In the genomic region with DNA sequence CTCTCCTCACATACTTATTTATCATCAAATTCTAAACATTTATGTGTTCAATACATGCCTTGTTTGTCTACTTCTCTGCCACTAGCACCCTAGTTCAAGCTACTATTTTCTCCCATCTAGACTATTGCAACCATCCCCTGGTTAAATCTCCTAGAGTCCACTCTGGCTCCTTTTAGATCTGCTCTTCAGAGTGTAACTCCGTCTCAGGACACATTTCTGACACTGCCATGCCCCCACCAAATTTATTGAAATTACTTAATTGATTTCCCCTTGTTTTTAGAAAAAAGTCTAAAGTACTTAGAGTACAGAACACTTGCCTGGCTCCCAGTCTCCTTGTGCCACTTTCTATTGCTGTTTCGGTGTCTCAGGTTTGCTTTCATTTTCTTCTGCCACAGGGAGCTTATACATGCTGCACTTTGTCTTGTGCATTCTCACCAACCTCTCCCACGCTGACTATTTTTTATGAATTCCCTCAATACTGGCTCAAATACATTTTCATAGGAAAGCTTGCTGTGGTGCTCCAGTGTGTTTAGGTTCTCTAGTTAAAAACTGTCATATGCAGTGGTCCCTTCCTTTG, we compare ENCODE assay signal across 10 cellular contexts.
A peak's percentile ranks its signal among the peaks of the same experiment; 100 is the strongest.
DNase-seq lines count a peak whose midpoint lies in the region; ATAC-seq and TF ChIP-seq lines count a peak whose summit lies in the region.
"Had no signal": no experiment of that assay in that cellular context is flagged by ENCODE, and none has a peak within 500 bp of the region (broad histone marks: within the 10 kb centered on the region; RNA-seq: fewer than 3 reads in every experiment).

No MANE protein-coding gene starts in this region.

- 10% methylated on average over 3 of the region's 3 CpGs for WGBS in mammary epithelial cell (ENCODE audit: low coverage, missing lambda C conversion rate)

- no peak overlapping the region for H3K4me3 Mint-ChIP-seq in glutamatergic neuron (ENCODE audit: unreplicated experiment)
- H3K4me3 Mint-ChIP-seq: B cell had no signal

- H4K20me1 ChIP-seq in mammary epithelial cell (ENCODE audit: insufficient read depth, low read length): no peaks in the 10 kb centered on the region

- ATAC-seq in GM21526 (IDR thresholded peaks at IDR 0.05; ENCODE audit: low FRiP score, unreplicated experiment) (peak; percentile 79), HG03342 (IDR thresholded peaks at IDR 0.05; ENCODE audit: unreplicated experiment) (peak; percentile 68)
- ATAC-seq: foreskin keratinocyte had no signal

- intact Hi-C loops in mammary epithelial cell (cut with micrococcal nuclease): no loop called here

- H2AFZ ChIP-seq in mammary epithelial cell (ENCODE audit: low read depth, low read length): peak overlapping the region; percentile 79

- no peak for TF ChIP-seq CTCF in GM06990 (IDR thresholded peaks at IDR 0.05; ENCODE audit: insufficient read depth, low read length, poor library complexity, severe bottlenecking)
- TF ChIP-seq CTCF in mammary epithelial cell (conservative IDR thresholded peaks at IDR 0.05 in 1 of 2, IDR thresholded peaks at IDR 0.05 in 1 of 2; ENCODE audit: extremely low read depth in 1 of 2, insufficient read depth in 1 of 2, low read depth in 1 of 2, low read length in 2 of 2): no peak
- no peak for TF ChIP-seq CTCF in GM20000 (IDR thresholded peaks at IDR 0.05; ENCODE audit: extremely low read depth, missing control alignments)
- TF ChIP-seq CTCF in glutamatergic neuron (IDR thresholded peaks at IDR 0.05; ENCODE audit: partially characterized antibody, unreplicated experiment): no peak

- H3K79me2 ChIP-seq in mammary epithelial cell (ENCODE audit: insufficient read depth, low read length): no peaks in the 10 kb centered on the region

- no TSS peak for BruUV-seq in mammary epithelial cell (replicated peaks; lab: Mats Ljungman, UMichigan)

- in situ Hi-C loops in mammary epithelial cell (cut with MboI; ENCODE audit: low sequenced_read_pairs in 2 of 2): no loop called here

- peak overlapping the region; percentile 75 for H3K4me2 ChIP-seq in mammary epithelial cell (ENCODE audit: insufficient read depth, low read depth, low read length)

- H3K9ac ChIP-seq in mammary epithelial cell (ENCODE audit: insufficient read depth, low read length): no peak overlapping the region

- H3K36me3 ChIP-seq in GM06990 (ENCODE audit: control insufficient read depth, insufficient read depth, low read length) (no peaks in the 10 kb centered on the region), mammary epithelial cell (ENCODE audit: insufficient read depth, low read length) (no peaks in the 10 kb centered on the region)

- H3K4me3 ChIP-seq in GM06990 (replicated peaks; ENCODE audit: low read depth, low read length) (peak overlapping the region; percentile 47), mammary epithelial cell (replicated peaks in 1 of 3; ENCODE audit: insufficient read depth in 1 of 3, low read depth in 2 of 3, low read length in 3 of 3) (peak overlapping the region; percentile 28 to 50 (median 44))

- no peaks in the 10 kb centered on the region for H3K4me1 Mint-ChIP-seq in glutamatergic neuron (ENCODE audit: low read depth, unreplicated experiment)
- H3K4me1 Mint-ChIP-seq: B cell had no signal

- peak; percentile 21 for DNase-seq in GM06990 (ENCODE audit: extremely low read depth, insufficient read length)
- peak; percentile 5 for DNase-seq in mammary epithelial cell
- no peak for DNase-seq in GM20000 (ENCODE audit: low spot score)
- no peak for DNase-seq in MV-4-11 (lab: John Stamatoyannopoulos, UW)
- DNase-seq in glutamatergic neuron: no peak
- DNase-seq in effector CD8-positive, alpha-beta T cell (lab: John Stamatoyannopoulos, UW): no peak
- DNase-seq: foreskin keratinocyte had no signal

- H3K9me3 ChIP-seq in mammary epithelial cell (replicated peaks; ENCODE audit: insufficient read depth, low read length): no peaks in the 10 kb centered on the region

- no peaks in the 10 kb centered on the region for H3K4me1 ChIP-seq in mammary epithelial cell (ENCODE audit: insufficient read depth, low read length)
- H3K4me1 ChIP-seq: foreskin keratinocyte had no signal

- CTCF ChIA-PET in mammary epithelial cell (lab: Charles Lee; ENCODE audit: low non-redundant PET): no interaction called here

- H3K36me3 Mint-ChIP-seq in glutamatergic neuron (ENCODE audit: unreplicated experiment): no peaks in the 10 kb centered on the region

- no peak overlapping the region for H3K27ac ChIP-seq in mammary epithelial cell (ENCODE audit: insufficient read depth, low read depth, low read length)
- H3K27ac ChIP-seq: foreskin keratinocyte had no signal

- H3K9me3 Mint-ChIP-seq in glutamatergic neuron (ENCODE audit: unreplicated experiment): no peaks in the 10 kb centered on the region

- no peak overlapping the region for H3K27ac Mint-ChIP-seq in glutamatergic neuron (ENCODE audit: unreplicated experiment)
- H3K27ac Mint-ChIP-seq: B cell had no signal

- H3K27me3 Mint-ChIP-seq in glutamatergic neuron (ENCODE audit: unreplicated experiment): no peaks in the 10 kb centered on the region
- H3K27me3 Mint-ChIP-seq: B cell had no signal

- dilution Hi-C loops in mammary epithelial cell (cut with HindIII; ENCODE audit: low sequenced_read_pairs): no loop called here

- H3K27me3 ChIP-seq in GM06990 (replicated peaks; ENCODE audit: control insufficient read depth, insufficient read depth, low read length) (no peaks in the 10 kb centered on the region), mammary epithelial cell (ENCODE audit: insufficient read depth, low read length) (no peaks in the 10 kb centered on the region)
- H3K27me3 ChIP-seq: foreskin keratinocyte had no signal

Comparison
In these comparisons a context has a peak if more than half of its experiments do, and no peak if none do; other contexts are left out.
1. DNase-seq: peak in GM06990 (single experiment) and mammary epithelial cell (single experiment); none in GM20000 (single experiment), MV-4-11 (single experiment), glutamatergic neuron (single experiment) and effector CD8-positive, alpha-beta T cell (single experiment).